Comparison of ENCODE assay signal across 16 cellular contexts in the genomic region with DNA sequence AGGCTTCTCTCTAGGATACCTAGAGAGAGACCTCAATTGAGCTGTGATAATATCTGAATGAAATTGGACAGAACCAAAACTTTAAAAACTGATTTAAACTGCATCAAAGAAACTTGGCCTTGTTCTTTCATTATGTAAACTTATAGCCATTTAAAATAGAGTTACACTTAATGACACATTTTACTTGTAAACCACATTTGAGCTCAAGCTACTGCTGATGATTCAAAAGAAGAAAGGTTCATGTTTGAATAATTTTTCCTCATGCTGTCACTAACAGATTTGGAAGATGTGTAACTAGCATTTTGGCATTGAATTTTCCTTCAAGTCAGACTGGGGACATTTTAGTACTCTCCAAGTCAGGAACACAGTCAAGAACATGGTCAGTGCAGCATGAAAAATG. TPM values are rescaled to one million over a fixed set of nuclear protein-coding genes. Genes with fewer than 3 reads are reported as not detected.
A peak's percentile ranks its signal among the peaks of the same experiment; 100 is the strongest.
DNase-seq lines count a peak whose midpoint lies in the region; ATAC-seq, FAIRE-seq and TF ChIP-seq lines count a peak whose summit lies in the region.
"Had no signal": no experiment of that assay in that cellular context is flagged by ENCODE, and none has a peak within 500 bp of the region (broad histone marks: within the 10 kb centered on the region; RNA-seq: fewer than 3 reads in every experiment).

No MANE protein-coding gene starts in this region.

- peaks cover 27% of the 10 kb centered on the region for H3K4me1 ChIP-seq in MM.1S (ENCODE audit: low read length)
- no peaks in the 10 kb centered on the region; the same call in 1 of the 2 replicates for H3K4me1 ChIP-seq in GM12878 (ENCODE audit: control insufficient read depth, insufficient read depth, low read length)
- H3K4me1 ChIP-seq: Caco-2 had no signal

- H3K27me3 ChIP-seq in MM.1S (replicated peaks; ENCODE audit: insufficient read depth, low read length) (no peaks in the 10 kb centered on the region), GM12878 (replicated peaks in 1 of 2; ENCODE audit: control insufficient read depth in 2 of 2, insufficient read depth in 2 of 2, low read length in 1 of 2) (no peaks in the 10 kb centered on the region)

- H3K36me3 ChIP-seq in MM.1S (replicated peaks; ENCODE audit: insufficient read depth, low read length) (no peaks in the 10 kb centered on the region), GM12878 (ENCODE audit: control insufficient read depth in 2 of 2, insufficient read depth in 2 of 2, low read length in 1 of 2) (no peaks in the 10 kb centered on the region)

- peaks cover 6% of the 10 kb centered on the region for H3F3A ChIP-seq in MM.1S (ENCODE audit: insufficient read depth, low read length)

- H3K4me3 Mint-ChIP-seq in natural killer cell treated with Interleukin-12 subunit alpha and Interleukin-12 subunit beta and Interleukin-15 and Interleukin-18, amount 100 ng/mL, for 72 hours = peak overlapping the region; percentile 68
- H3K4me3 Mint-ChIP-seq in natural killer cell = no peak overlapping the region
- H3K4me3 Mint-ChIP-seq: CD4-positive, alpha-beta memory T cell; GM23338; H9 had no signal

- no peak for FAIRE-seq in GM12878 (lab: Jason Lieb, UNC)
- FAIRE-seq in GM12892 (lab: Jason Lieb, UNC) = no peak
- FAIRE-seq: GM12891 had no signal

- TF ChIP-seq POLR2A in GM12878 (IDR thresholded peaks at IDR 0.05; ENCODE audit: low read depth, low read length) (no peak), GM12892 (IDR thresholded peaks at IDR 0.05; ENCODE audit: low read depth, low read length) (no peak)

- H3K79me2 ChIP-seq in MM.1S (ENCODE audit: low read length) (no peaks in the 10 kb centered on the region), GM12878 (ENCODE audit: control insufficient read depth, insufficient read depth, low read length) (no peaks in the 10 kb centered on the region)

- H3K4me3 ChIP-seq in MM.1S (ENCODE audit: low read length) = no peak overlapping the region
- H3K4me3 ChIP-seq in GM12878 = no peak overlapping the region
- H3K4me3 ChIP-seq: GM23338 had no signal

- RAD21 ChIA-PET in GM12878 (lab: Charles Lee; ENCODE audit: unreplicated experiment) = no interaction called here

- H3K4me1 Mint-ChIP-seq in natural killer cell treated with Interleukin-12 subunit alpha and Interleukin-12 subunit beta and Interleukin-15 and Interleukin-18, amount 100 ng/mL, for 72 hours (ENCODE audit: low read depth in 2 of 2) = no peaks in the 10 kb centered on the region
- H3K4me1 Mint-ChIP-seq in natural killer cell = no peaks in the 10 kb centered on the region
- H3K4me1 Mint-ChIP-seq: CD4-positive, alpha-beta memory T cell; GM23338; H9 had no signal

- H3K27ac Mint-ChIP-seq in natural killer cell treated with Interleukin-12 subunit alpha and Interleukin-12 subunit beta and Interleukin-15 and Interleukin-18, amount 100 ng/mL, for 72 hours = peak overlapping the region in 1 of 2 donors; percentile 73
- no peak overlapping the region for H3K27ac Mint-ChIP-seq in natural killer cell
- H3K27ac Mint-ChIP-seq: CD4-positive, alpha-beta memory T cell; GM23338; H9 had no signal

- DNase-seq in natural killer cell treated with Interleukin-12 subunit alpha and Interleukin-12 subunit beta and Interleukin-15 and Interleukin-18, amount 100 ng/mL, for 72 hours (ENCODE audit: low spot score) = no peak
- DNase-seq in natural killer cell (no peak), MM.1S (no peak), GM12878 (ENCODE audit: low read depth, low spot score) (no peak), GM12892 (ENCODE audit: insufficient read length) (no peak), RWPE1 (ENCODE audit: low spot score) (no peak)
- DNase-seq: C1 segment of cervical spinal cord; Caco-2; CD4-positive, alpha-beta memory T cell; DMS153; EL; GDM1; H9 had no signal

- no TSS peak for BruUV-seq in GM12878 (replicated peaks; lab: Mats Ljungman, UMichigan)

- CTCF ChIA-PET in GM12878 (lab: Yijun Ruan, JAX) = interaction anchor here (0.8 kb wide), 1 partner anchor 64 kb away, joined by 3 read pairs; no protein-coding TSS in a partner anchor
- CTCF ChIA-PET in RWPE1 (lab: Yijun Ruan, JAX) = no interaction called here

- intact Hi-C loops in natural killer cell (cut with micrococcal nuclease) = no loop called here
- intact Hi-C loops in GM12878 (cut with micrococcal nuclease; ENCODE audit: unreplicated experiment) = no loop called here

- H3K27ac ChIP-seq in MM.1S (ENCODE audit: low read length) = 0 out of 2 replicates have a peak overlapping the region, but pooled peaks have one; percentile 84
- H3K27ac ChIP-seq in GM12878 (ENCODE audit: control insufficient read depth, insufficient read depth) = no peak overlapping the region
- no peak overlapping the region for H3K27ac ChIP-seq in RWPE1

- H3K9ac ChIP-seq in MM.1S (ENCODE audit: low read length) = no peak overlapping the region
- H3K9ac ChIP-seq in GM12878 (ENCODE audit: control insufficient read depth, insufficient read depth, low read length) = no peak overlapping the region

- TF ChIP-seq CTCF in natural killer cell (IDR thresholded peaks at IDR 0.05) (no peak), MM.1S (IDR thresholded peaks at IDR 0.05; ENCODE audit: low read length) (no peak), GM12878 (IDR thresholded peaks at IDR 0.05 in 2 of 3, conservative IDR thresholded peaks at IDR 0.05 in 1 of 3; ENCODE audit: control insufficient read depth in 2 of 3, extremely low read depth in 1 of 3, insufficient read depth in 1 of 3, low read depth in 3 of 3, low read length in 3 of 3) (no peak), RWPE1 (conservative IDR thresholded peaks at IDR 0.05; ENCODE audit: low read depth) (no peak)

- H3K4me2 ChIP-seq in MM.1S (ENCODE audit: low read depth, low read length) (no peak overlapping the region), GM12878 (ENCODE audit: control insufficient read depth, insufficient read depth) (no peak overlapping the region)
- H3K4me2 ChIP-seq: GM23338 had no signal

- H3K9me3 ChIP-seq in MM.1S (replicated peaks; ENCODE audit: insufficient read depth, low read length) = no peaks in the 10 kb centered on the region
- H3K9me3 ChIP-seq in GM12878 (replicated peaks; ENCODE audit: control insufficient read depth, insufficient read depth, low read length) = peaks cover 2% of the 10 kb centered on the region; the same call in 2 of the 3 replicates
- H3K9me3 ChIP-seq: Caco-2 had no signal

- in situ Hi-C loops in GM12878 (cut with MboI) = no loop called here

- SMC1A ChIA-PET in GM12878 (lab: Charles Lee; ENCODE audit: uncharacterized antibody, unreplicated experiment) = interaction anchor here (0.7 to 0.8 kb wide), 2 partner anchors 65 to 75 kb away, joined by 3 read pairs; no protein-coding TSS in a partner anchor

- POLR2A ChIA-PET in GM12878 (lab: Charles Lee) = no interaction called here
- POLR2A ChIA-PET in RWPE1 (lab: Yijun Ruan, JAX; ENCODE audit: low non-redundant PET) = no interaction called here

- no peak overlapping the region for H2AFZ ChIP-seq in MM.1S (ENCODE audit: low read length)
- no peak overlapping the region for H2AFZ ChIP-seq in GM12878 (ENCODE audit: control insufficient read depth, low read depth, low read length)
- H2AFZ ChIP-seq: GM23338 had no signal

- no peaks in the 10 kb centered on the region for H3K9me3 Mint-ChIP-seq in natural killer cell treated with Interleukin-12 subunit alpha and Interleukin-12 subunit beta and Interleukin-15 and Interleukin-18, amount 100 ng/mL, for 72 hours
- H3K9me3 Mint-ChIP-seq in natural killer cell = no peaks in the 10 kb centered on the region
- H3K9me3 Mint-ChIP-seq: GM23338, H9 had no signal

- no peaks in the 10 kb centered on the region for H3K36me3 Mint-ChIP-seq in natural killer cell treated with Interleukin-12 subunit alpha and Interleukin-12 subunit beta and Interleukin-15 and Interleukin-18, amount 100 ng/mL, for 72 hours
- H3K36me3 Mint-ChIP-seq in natural killer cell = no peaks in the 10 kb centered on the region
- H3K36me3 Mint-ChIP-seq: CD4-positive, alpha-beta memory T cell had no signal

- H4K20me1 ChIP-seq in MM.1S (ENCODE audit: insufficient read depth, low read length) = no peaks in the 10 kb centered on the region
- no peaks in the 10 kb centered on the region for H4K20me1 ChIP-seq in GM12878 (ENCODE audit: control insufficient read depth, insufficient read depth)

- peak in 1 of 2 donors; percentile 50 for ATAC-seq in natural killer cell treated with Interleukin-12 subunit alpha and Interleukin-12 subunit beta and Interleukin-15 and Interleukin-18, amount 100 ng/mL, for 72 hours
- ATAC-seq in natural killer cell (no peak), GM12878 (no peak)
- ATAC-seq: GM23338, HCT116 had no signal

- TF ChIP-seq RAD21 in GM12878 (IDR thresholded peaks at IDR 0.05; ENCODE audit: insufficient read depth, low read depth, low read length) = no peak

- H3K9me2 ChIP-seq in MM.1S (replicated peaks; ENCODE audit: insufficient read depth, low read length) = no peaks in the 10 kb centered on the region

- H3K27me3 Mint-ChIP-seq in natural killer cell treated with Interleukin-12 subunit alpha and Interleukin-12 subunit beta and Interleukin-15 and Interleukin-18, amount 100 ng/mL, for 72 hours = peaks cover 9 to 15% of the 10 kb centered on the region in 2 donors
- H3K27me3 Mint-ChIP-seq in natural killer cell (ENCODE audit: low read depth in 2 of 2) = no peaks in the 10 kb centered on the region

- TF ChIP-seq EP300 in GM12878 (IDR thresholded peaks at IDR 0.05; ENCODE audit: borderline replicate concordance in 1 of 2, control insufficient read depth in 1 of 2, low read depth in 2 of 2, low read length in 2 of 2) = no peak

TF ChIP-seq in GM12878, 131 proteins besides CTCF, POLR2A, EP300 and RAD21 (continues in another document):
- TF ChIP-seq RUNX3 (IDR thresholded peaks at IDR 0.05; ENCODE audit: low read length) = peak; percentile 27; the same call in 1 of the 2 replicates
- no peak for TF ChIP-seq IRF4 (IDR thresholded peaks at IDR 0.05; ENCODE audit: low read depth, low read length)

RNA-seq across cellular contexts. Expression of gene POPDC3, which starts 26.9 kb away (rescaled TPM):
- not detected for total RNA-seq in natural killer cell treated with Interleukin-12 subunit alpha and Interleukin-12 subunit beta and Interleukin-15 and Interleukin-18, amount 100 ng/mL, for 72 hours
- not detected for total RNA-seq in natural killer cell
- not detected in 2 replicates for total RNA-seq in GM12878 (2013; cell fraction: nucleolus; rRNA removed)
- not detected in 2 replicates for total RNA-seq in GM12878 (2014; rRNA removed)
- total RNA-seq in GM12878 (2014; rRNA removed; fragmentation: Illumina TruSeq; extraction: Trizol) = not detected in 2 replicates
- not detected in 2 replicates for total RNA-seq in GM12878 (2021)
- not detected for polyA plus RNA-seq in GM12878 (2011; ENCODE audit: low read depth)
- 1.6 TPM in 2 replicates for polyA plus RNA-seq in GM12878 (2011; rRNA removed)
- polyA plus RNA-seq in GM12878 (2011; cell fraction: cytosol; rRNA removed) = 0.52 and 1.5 TPM in 2 replicates
- 0.73 and 0.96 TPM in 2 replicates for polyA plus RNA-seq in GM12878 (2011; cell fraction: nucleus; rRNA removed)
- polyA plus RNA-seq in GM12878 (2012) = 0.28 TPM in 1 of 2 replicates, not detected in the other
- polyA plus RNA-seq in GM12878 (2014; fragmentation: Illumina TruSeq; extraction: Trizol) = not detected in 2 replicates
- not detected for polyA plus RNA-seq in GM12878 (2014; fragmentation: Nextera tagmentation; extraction: Ambion mirVana)
- not detected in 2 replicates for polyA plus RNA-seq in GM12878 (2014; rRNA removed)
- polyA plus RNA-seq in GM12878 (2016; fragmentation: Nextera tagmentation; extraction: Ambion mirVana) = not detected
- polyA minus RNA-seq in GM12878 (2011; rRNA and poly(A)+ RNA removed) = 0.66 and 0.98 TPM in 2 replicates
- polyA minus RNA-seq in GM12878 (2011; cell fraction: cytosol; rRNA and poly(A)+ RNA removed) = not detected in 2 replicates
- polyA minus RNA-seq in GM12878 (2011; cell fraction: nucleus; rRNA and poly(A)+ RNA removed) = not detected in 2 replicates
- not detected for polyA plus RNA-seq in GM12892 (2012; ENCODE audit: missing spikeins)
- total RNA-seq: CD4-positive, alpha-beta memory T cell had no signal
- polyA plus RNA-seq: CD4-positive, alpha-beta memory T cell had no signal
